19 cellular contexts compared by ENCODE assay signal in genomic region chr20:60365882-60366281, GRCh38.
"Had no signal": no experiment of that assay in that cellular context is flagged by ENCODE, and none has a peak within 500 bp of the region (broad histone marks: within the 10 kb centered on the region; RNA-seq: fewer than 3 reads in every experiment).

No MANE protein-coding gene starts in this region.

- H3K27me3 Mint-ChIP-seq: activated naive CD4-positive, alpha-beta T cell treated with anti-CD3 and anti-CD28 coated beads, Interleukin-2, amount 50 U/mL, for 24 hours had no signal

- H3K27ac Mint-ChIP-seq: activated naive CD4-positive, alpha-beta T cell treated with anti-CD3 and anti-CD28 coated beads, Interleukin-2, amount 50 U/mL, for 24 hours; activated T-cell treated with anti-CD3 and anti-CD28 coated beads, Interleukin-2, amount 50 U/mL, for 72 hours; nephron progenitor cell had no signal

- DNase-seq: activated CD4-positive, alpha-beta T cell treated with anti-CD3 and anti-CD28 coated beads, Interleukin-2, amount 50 U/mL, for 4 hours; activated gamma-delta T cell; activated T-cell treated with anti-CD3 and anti-CD28 coated beads, Interleukin-2, amount 50 U/mL, for 72 hours; adrenal gland; cerebellar nuclear complex; effector CD4-positive, alpha-beta T cell; heart right ventricle; left ventricle myocardium inferior; mammary epithelial cell; nephron progenitor cell; occipital lobe; posterior cingulate gyrus; spleen; stimulated activated naive CD4-positive, alpha-beta T cell treated with Interleukin-2 at 50 U/mL for 16 hours; thyroid gland had no signal

- H3K4me1 ChIP-seq: adrenal gland, gastroesophageal sphincter, heart right ventricle, left ventricle myocardium inferior, spleen, thyroid gland had no signal

- H3K27me3 ChIP-seq: adrenal gland, spleen, thyroid gland had no signal

- FAIRE-seq: bronchial epithelial cell, TTC549 had no signal

- H3K36me3 Mint-ChIP-seq: activated naive CD4-positive, alpha-beta T cell treated with anti-CD3 and anti-CD28 coated beads, Interleukin-2, amount 50 U/mL, for 24 hours had no signal

- H3K9me3 ChIP-seq: adrenal gland, thyroid gland had no signal

- H3K9me3 Mint-ChIP-seq: activated naive CD4-positive, alpha-beta T cell treated with anti-CD3 and anti-CD28 coated beads, Interleukin-2, amount 50 U/mL, for 24 hours had no signal

- H3K4me3 Mint-ChIP-seq: activated naive CD4-positive, alpha-beta T cell treated with anti-CD3 and anti-CD28 coated beads, Interleukin-2, amount 50 U/mL, for 24 hours; activated T-cell treated with anti-CD3 and anti-CD28 coated beads, Interleukin-2, amount 50 U/mL, for 72 hours; nephron progenitor cell had no signal

- H3K27ac ChIP-seq: adrenal gland, gastroesophageal sphincter, heart right ventricle, left ventricle myocardium inferior, spleen, thyroid gland had no signal

- H3K4me1 Mint-ChIP-seq: activated naive CD4-positive, alpha-beta T cell treated with anti-CD3 and anti-CD28 coated beads, Interleukin-2, amount 50 U/mL, for 24 hours had no signal

- H3K4me3 ChIP-seq: adrenal gland, gastroesophageal sphincter, heart right ventricle, left ventricle myocardium inferior, spleen, thyroid gland had no signal

- H3K36me3 ChIP-seq: adrenal gland, gastroesophageal sphincter, heart right ventricle, left ventricle myocardium inferior, spleen, thyroid gland had no signal
